Comparison of ENCODE assay signal across 12 cellular contexts in genomic region chr14:77270361-77271112, GRCh38. TPM values are rescaled to one million over a fixed set of nuclear protein-coding genes. Genes with fewer than 3 reads are reported as not detected.
DNase-seq lines count a peak whose midpoint lies in the region; ATAC-seq and TF ChIP-seq lines count a peak whose summit lies in the region.
"Had no signal": no experiment of that assay in that cellular context is flagged by ENCODE, and none has a peak within 500 bp of the region (broad histone marks: within the 10 kb centered on the region; RNA-seq: fewer than 3 reads in every experiment).

No MANE protein-coding gene starts in this region.

- WGBS in H9 (ENCODE audit: extremely low coverage, insufficient read length, low lambda C conversion rate): no CpG with 5 or more reads among the region's 84 CpGs

- no peak overlapping the region for H3K4ac ChIP-seq in H9 (ENCODE audit: low read depth, low read length)

- H3K27me3 ChIP-seq in H9 (ENCODE audit: insufficient read depth, low read length): peaks cover 20% of the 10 kb centered on the region
- peaks cover 69% of the 10 kb centered on the region for H3K27me3 ChIP-seq in foreskin keratinocyte
- peaks cover 54% of the 10 kb centered on the region for H3K27me3 ChIP-seq in neuron (ENCODE audit: insufficient read depth, low read length)

- H3K4me1 ChIP-seq in H9 (ENCODE audit: insufficient read depth, low read length) (no peaks in the 10 kb centered on the region), foreskin keratinocyte (no peaks in the 10 kb centered on the region), neuron (ENCODE audit: insufficient read depth, low read length) (peaks cover 6% of the 10 kb centered on the region)
- H3K4me1 ChIP-seq: colonic mucosa had no signal

- peak overlapping the region; percentile 55 for H3K4me2 ChIP-seq in H9 (ENCODE audit: insufficient read depth, insufficient read length, low read length)

- ATAC-seq in foreskin keratinocyte (peak; percentile 2), GM21786 (IDR thresholded peaks at IDR 0.05; ENCODE audit: unreplicated experiment) (no peak)

- H2AK5ac ChIP-seq in H9 (ENCODE audit: insufficient read length, low read length): no peak overlapping the region

- H3K36me3 Mint-ChIP-seq in H9 (ENCODE audit: insufficient read depth in 1 of 3, low read depth in 3 of 3): peaks cover 0 to 3% (median 0%) of the 10 kb centered on the region in 3 experiments; a peak in 3 of 7 replicates

- no peaks in the 10 kb centered on the region for H4K20me1 ChIP-seq in H9 (ENCODE audit: control insufficient read depth, insufficient read depth, insufficient read length)

- H2AFZ ChIP-seq in H9 (ENCODE audit: low read length) (no peak overlapping the region), neuron (ENCODE audit: low read depth, low read length) (peak overlapping the region; percentile 56)

- no peaks in the 10 kb centered on the region for H3K9me3 ChIP-seq in H9 (ENCODE audit: control insufficient read depth, low read depth, low read length)
- H3K9me3 ChIP-seq in neuron (ENCODE audit: low read length): peaks cover 3% of the 10 kb centered on the region
- H3K9me3 ChIP-seq: colonic mucosa had no signal

- H3K27ac ChIP-seq in H9 (ENCODE audit: insufficient read length, low read depth, low read length) (no peak overlapping the region), foreskin keratinocyte (no peak overlapping the region)
- H3K27ac ChIP-seq: colonic mucosa had no signal

- H2BK12ac ChIP-seq in H9 (ENCODE audit: insufficient read length, low read depth, low read length): no peak overlapping the region

- H3K23ac ChIP-seq in H9 (ENCODE audit: insufficient read length, low read depth, low read length): no peak overlapping the region

- peaks cover 2 to 10% of the 10 kb centered on the region in 2 experiments; a peak in 4 of 5 replicates for H3K9me3 Mint-ChIP-seq in H9

- peak overlapping the region; percentile 18 for H3K4me3 ChIP-seq in neuron (ENCODE audit: low read length)
- H3K4me3 ChIP-seq: colonic mucosa had no signal

- H2BK15ac ChIP-seq in H9 (ENCODE audit: low read depth, low read length): no peak overlapping the region

- H3K27me3 Mint-ChIP-seq in H9 (ENCODE audit: low read depth): peaks cover 61% of the 10 kb centered on the region

- TF ChIP-seq CTCF in H9 (conservative IDR thresholded peaks at IDR 0.05): no peak
- no peak for TF ChIP-seq CTCF in foreskin keratinocyte (conservative IDR thresholded peaks at IDR 0.05)

- peak overlapping the region; percentile 52 to 77; a peak in 4 of 5 replicates for H3K4me3 Mint-ChIP-seq in H9

- no peaks in the 10 kb centered on the region for H3K79me2 ChIP-seq in H9 (ENCODE audit: insufficient read depth, low read length)

- no peak overlapping the region for H3T11ph ChIP-seq in H9 (ENCODE audit: low read length)

- no peak overlapping the region for H3K27ac Mint-ChIP-seq in H9

- H3K9ac ChIP-seq in H9 (ENCODE audit: extremely low read depth, insufficient read length, low read length): no peak overlapping the region

- H4K91ac ChIP-seq in H9 (ENCODE audit: insufficient read length, low read depth, low read length): no peak overlapping the region

- H2BK5ac ChIP-seq in H9 (ENCODE audit: insufficient read length, low read length): no peak overlapping the region

- no peak overlapping the region for H2BK120ac ChIP-seq in H9 (ENCODE audit: low read depth, low read length, poor library complexity, severe bottlenecking)

- no peaks in the 10 kb centered on the region for H3K36me3 ChIP-seq in neuron (ENCODE audit: insufficient read depth, low read length)
- H3K36me3 ChIP-seq: colonic mucosa had no signal

- no peak overlapping the region for H4K8ac ChIP-seq in H9 (replicated peaks; ENCODE audit: insufficient read length, low read depth, low read length)

- H4K5ac ChIP-seq in H9 (ENCODE audit: insufficient read length, low read depth, low read length): no peak overlapping the region

- H3K14ac ChIP-seq in H9 (ENCODE audit: insufficient read depth, low read length): peak overlapping the region; percentile 6; the same call in 1 of the 2 replicates

- H3K23me2 ChIP-seq in H9 (ENCODE audit: insufficient read length, low read depth, low read length, poor library complexity, severe bottlenecking): peaks cover 16% of the 10 kb centered on the region

- H2BK20ac ChIP-seq in H9 (ENCODE audit: low read depth, low read length, poor library complexity, severe bottlenecking): no peak overlapping the region

- no peak overlapping the region for H3K56ac ChIP-seq in H9 (ENCODE audit: insufficient read length, low read depth, low read length)

- DNase-seq in D341Med (ENCODE audit: low spot score) (peak; percentile 79), H9 (no peak), foreskin keratinocyte (peak in 1 of 2 donors; percentile 15), putamen (ENCODE audit: low spot score) (no peak), NCI-H2196 (lab: John Stamatoyannopoulos, UW; ENCODE audit: unreplicated experiment) (no peak)
- DNase-seq: colonic mucosa, HCEC 1CT had no signal

- peaks cover 4 to 21% of the 10 kb centered on the region in 2 experiments for H3K4me1 Mint-ChIP-seq in H9

- no peaks in the 10 kb centered on the region for H3K79me1 ChIP-seq in H9 (ENCODE audit: insufficient read depth, low read depth, low read length, poor library complexity, severe bottlenecking)

- no peak overlapping the region for H3K18ac ChIP-seq in H9 (ENCODE audit: insufficient read length, low read depth, low read length)

RNA-seq across cellular contexts. Expression of gene NGB, which starts 0.5 kb away (rescaled TPM):
- 0.11 and 0.26 TPM in 2 replicates for total RNA-seq in H9 (2021)
- not detected in 2 replicates for total RNA-seq in foreskin keratinocyte
- not detected in 2 replicates for polyA plus RNA-seq in foreskin keratinocyte
- total RNA-seq: LHCN-M2, myocyte, OCI-LY7 had no signal

RNA-seq across cellular contexts. Expression of gene POMT2, which starts 50.1 kb away (rescaled TPM):
- total RNA-seq in H9 (2021): 19.9 and 25.2 TPM in 2 replicates
- 16.6 and 18.2 TPM in 2 replicates for total RNA-seq in foreskin keratinocyte
- polyA plus RNA-seq in foreskin keratinocyte: 14.9 and 18.6 TPM in 2 replicates

RNA-seq across cellular contexts. Expression of gene GSTZ1, which starts 50.3 kb away (rescaled TPM):
- total RNA-seq in H9 (2021): 38.6 and 42.3 TPM in 2 replicates
- 17.1 and 18.5 TPM in 2 replicates for total RNA-seq in foreskin keratinocyte
- polyA plus RNA-seq in foreskin keratinocyte: 22.1 and 24.8 TPM in 2 replicates
